ENCODE assay signal across 9 cellular contexts in the genomic region with DNA sequence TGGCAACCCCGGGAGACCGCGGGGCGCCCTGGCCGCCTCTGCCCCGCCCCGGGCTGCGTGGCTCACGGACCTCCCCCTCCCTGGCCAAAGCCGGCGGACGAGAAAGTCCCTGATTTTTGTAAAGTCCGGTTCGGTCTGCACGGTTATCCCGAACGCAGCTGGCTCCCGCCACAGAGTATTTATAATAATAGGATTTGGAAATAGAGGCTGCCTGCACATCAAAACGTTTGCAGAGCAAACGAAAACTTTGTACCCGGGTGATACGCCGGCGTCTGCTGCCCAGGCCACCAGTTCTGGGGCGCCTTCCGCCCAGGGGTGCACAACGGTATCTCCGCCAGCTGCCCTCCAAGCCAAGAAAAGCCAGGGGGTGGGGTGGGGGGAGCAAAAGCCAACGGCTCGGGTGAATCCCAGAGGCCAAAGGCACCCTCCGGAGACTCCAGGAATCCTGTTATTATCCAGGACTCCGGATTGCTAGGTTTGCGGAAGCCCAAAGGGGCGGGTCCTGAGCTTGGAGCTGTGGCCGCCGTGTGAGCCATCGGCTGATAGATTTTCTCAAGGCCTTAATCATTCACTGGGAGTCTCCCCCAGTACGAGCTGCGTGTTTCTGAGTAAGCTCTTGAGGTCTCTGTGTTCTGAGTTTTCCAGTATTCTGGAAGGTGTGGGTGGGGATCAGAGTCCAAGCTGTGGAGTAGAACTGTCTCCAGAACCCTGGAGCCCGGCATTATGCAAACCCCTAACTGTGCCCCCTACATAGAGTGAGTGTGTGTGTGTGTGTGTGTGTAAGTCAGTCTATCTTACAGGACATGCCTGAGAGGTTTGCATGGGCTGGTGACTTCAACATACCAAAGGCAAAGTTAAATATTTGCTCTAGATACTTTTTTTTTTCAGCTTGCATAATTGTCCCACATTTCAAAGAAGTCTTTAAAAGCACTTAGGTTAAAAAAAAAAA. TPM values are rescaled to one million over a fixed set of nuclear protein-coding genes. Genes with fewer than 3 reads are reported as not detected.
DNase-seq lines count a peak whose midpoint lies in the region; ATAC-seq and TF ChIP-seq lines count a peak whose summit lies in the region.
"Had no signal": no experiment of that assay in that cellular context is flagged by ENCODE, and none has a peak within 500 bp of the region (broad histone marks: within the 10 kb centered on the region; RNA-seq: fewer than 3 reads in every experiment).

No MANE protein-coding gene starts in this region.

- no peak for ATAC-seq in activated naive CD8-positive, alpha-beta T cell treated with anti-CD3 and anti-CD28 coated beads, Interleukin-2, amount 50 U/mL, for 24 hours
- peak; percentile 66 to 76 (median 70) for ATAC-seq in right lobe of liver
- peak; percentile 59 to 84 for ATAC-seq in upper lobe of left lung (ENCODE audit: low FRiP score in 2 of 2)

- intact Hi-C loops in breast epithelium (cut with DNase I; ENCODE audit: low total_unique reads): no loop called here
- intact Hi-C loops in right lobe of liver (cut with DNase I): no loop called here

- H3K27me3 Mint-ChIP-seq in activated naive CD8-positive, alpha-beta T cell: peaks cover 30% of the 10 kb centered on the region
- H3K27me3 Mint-ChIP-seq in activated naive CD8-positive, alpha-beta T cell treated with anti-CD3 and anti-CD28 coated beads, Interleukin-2, amount 50 U/mL, for 24 hours: peaks cover 56% of the 10 kb centered on the region

- no peak for TF ChIP-seq POLR2A in breast epithelium (IDR thresholded peaks at IDR 0.05)
- TF ChIP-seq POLR2A in right lobe of liver (IDR thresholded peaks at IDR 0.05): no peak
- peak in 2 of 4 donors; percentile 10 to 27 for TF ChIP-seq POLR2A in upper lobe of left lung (IDR thresholded peaks at IDR 0.05)

- H3K4me3 Mint-ChIP-seq in activated naive CD8-positive, alpha-beta T cell: peak overlapping the region; percentile 27
- H3K4me3 Mint-ChIP-seq in activated naive CD8-positive, alpha-beta T cell treated with anti-CD3 and anti-CD28 coated beads, Interleukin-2, amount 50 U/mL, for 24 hours: no peak overlapping the region

- H3K4me1 ChIP-seq in breast epithelium (peaks cover 0 to 4% of the 10 kb centered on the region in 2 donors), right lobe of liver (peaks cover 0 to 14% (median 5%) of the 10 kb centered on the region in 4 donors), upper lobe of left lung (peaks cover 14 to 43% (median 32%) of the 10 kb centered on the region in 4 donors)

- no peak for DNase-seq in activated naive CD8-positive, alpha-beta T cell treated with anti-CD3 and anti-CD28 coated beads, Interleukin-2, amount 50 U/mL, for 24 hours
- DNase-seq in breast epithelium (ENCODE audit: low spot score in 2 of 2) (peak in 1 of 2 donors; percentile 52), right lobe of liver (peak; percentile 65 to 85 (median 81)), upper lobe of left lung (peak in 1 of 2 donors; percentile 65), NCI-H187 treated with DMSO at 0.1 percent for 48 hours (lab: John Stamatoyannopoulos, UW) (no peak), SHP77 treated with DMSO at 0.1 percent for 48 hours (lab: John Stamatoyannopoulos, UW) (no peak), GDM1 (lab: John Stamatoyannopoulos, UW) (no peak)
- DNase-seq: NCI-H2107 had no signal

- H3K4me3 ChIP-seq in breast epithelium (peak overlapping the region; percentile 24 to 73 (median 63)), right lobe of liver (peak overlapping the region; percentile 59 to 86 (median 74)), upper lobe of left lung (peak overlapping the region in 3 of 4 donors; percentile 57 to 66 (median 59))

- H3K9me3 ChIP-seq in breast epithelium (no peaks in the 10 kb centered on the region), right lobe of liver (no peaks in the 10 kb centered on the region), upper lobe of left lung (no peaks in the 10 kb centered on the region)

- H3K27me3 ChIP-seq in breast epithelium (peaks cover 0 to 25% of the 10 kb centered on the region in 2 donors), right lobe of liver (no peaks in the 10 kb centered on the region), upper lobe of left lung (peaks cover 0 to 25% (median 11%) of the 10 kb centered on the region in 4 donors)

- no peak for TF ChIP-seq EP300 in upper lobe of left lung (IDR thresholded peaks at IDR 0.05)

- no peaks in the 10 kb centered on the region for H3K36me3 Mint-ChIP-seq in activated naive CD8-positive, alpha-beta T cell
- no peaks in the 10 kb centered on the region for H3K36me3 Mint-ChIP-seq in activated naive CD8-positive, alpha-beta T cell treated with anti-CD3 and anti-CD28 coated beads, Interleukin-2, amount 50 U/mL, for 24 hours (ENCODE audit: low read depth)

- WGBS in right lobe of liver (ENCODE audit: insufficient coverage, low coverage, low lambda C conversion rate, missing lambda C conversion rate): under 1% methylated on average over 14 of the region's 40 CpGs
- WGBS in upper lobe of left lung, 2 donors: 5 to 8% methylated on average over 14 to 34 of the region's 40 CpGs

- H3K4me1 Mint-ChIP-seq in activated naive CD8-positive, alpha-beta T cell (ENCODE audit: low read depth): peaks cover 5% of the 10 kb centered on the region
- peaks cover 5% of the 10 kb centered on the region for H3K4me1 Mint-ChIP-seq in activated naive CD8-positive, alpha-beta T cell treated with anti-CD3 and anti-CD28 coated beads, Interleukin-2, amount 50 U/mL, for 24 hours

- no peaks in the 10 kb centered on the region for H3K9me3 Mint-ChIP-seq in activated naive CD8-positive, alpha-beta T cell (ENCODE audit: low read depth)
- no peaks in the 10 kb centered on the region for H3K9me3 Mint-ChIP-seq in activated naive CD8-positive, alpha-beta T cell treated with anti-CD3 and anti-CD28 coated beads, Interleukin-2, amount 50 U/mL, for 24 hours

- H3K27ac Mint-ChIP-seq in activated naive CD8-positive, alpha-beta T cell: no peak overlapping the region
- H3K27ac Mint-ChIP-seq in activated naive CD8-positive, alpha-beta T cell treated with anti-CD3 and anti-CD28 coated beads, Interleukin-2, amount 50 U/mL, for 24 hours: no peak overlapping the region

- no peaks in the 10 kb centered on the region for H3K36me3 ChIP-seq in breast epithelium
- no peaks in the 10 kb centered on the region for H3K36me3 ChIP-seq in right lobe of liver
- no peaks in the 10 kb centered on the region for H3K36me3 ChIP-seq in upper lobe of left lung

- TF ChIP-seq CTCF in breast epithelium (IDR thresholded peaks at IDR 0.05) (no peak), right lobe of liver (IDR thresholded peaks at IDR 0.05) (no peak), upper lobe of left lung (IDR thresholded peaks at IDR 0.05) (no peak)

- H3K27ac ChIP-seq in breast epithelium (peak overlapping the region; percentile 78 to 86), right lobe of liver (peak overlapping the region; percentile 69 to 97 (median 81)), upper lobe of left lung (peak overlapping the region; percentile 81 to 90 (median 86))

RNA-seq across cellular contexts. Expression of a gene that starts 0.7 kb away (rescaled TPM):
- total RNA-seq in breast epithelium (10 to 100 TPM in 2 of 3 donors, 1 to 10 TPM in 1; 1.3 to 38.8 (median 33.1) TPM), right lobe of liver (10 to 100 TPM; 21.9 to 50.3 (median 30.9) TPM), upper lobe of left lung (100 to 1,000 TPM in 2 of 6 donors, 10 to 100 TPM in 4; 43.6 to 277 (median 75.5) TPM)

Comparison
In these comparisons a context has a peak if more than half of its experiments do, and no peak if none do; other contexts are left out.
1. DNase-seq: peak in right lobe of liver (3 of 3); none in activated naive CD8-positive, alpha-beta T cell treated with anti-CD3 and anti-CD28 coated beads, Interleukin-2, amount 50 U/mL, for 24 hours (single experiment), NCI-H187 treated with DMSO at 0.1 percent for 48 hours (single experiment), SHP77 treated with DMSO at 0.1 percent for 48 hours (single experiment) and GDM1 (single experiment).
2. Peak in every context shown above with its lines, with median percentiles within 50 percentile points of each other: H3K27ac ChIP-seq and H3K4me3 ChIP-seq.